In the genomic region with DNA sequence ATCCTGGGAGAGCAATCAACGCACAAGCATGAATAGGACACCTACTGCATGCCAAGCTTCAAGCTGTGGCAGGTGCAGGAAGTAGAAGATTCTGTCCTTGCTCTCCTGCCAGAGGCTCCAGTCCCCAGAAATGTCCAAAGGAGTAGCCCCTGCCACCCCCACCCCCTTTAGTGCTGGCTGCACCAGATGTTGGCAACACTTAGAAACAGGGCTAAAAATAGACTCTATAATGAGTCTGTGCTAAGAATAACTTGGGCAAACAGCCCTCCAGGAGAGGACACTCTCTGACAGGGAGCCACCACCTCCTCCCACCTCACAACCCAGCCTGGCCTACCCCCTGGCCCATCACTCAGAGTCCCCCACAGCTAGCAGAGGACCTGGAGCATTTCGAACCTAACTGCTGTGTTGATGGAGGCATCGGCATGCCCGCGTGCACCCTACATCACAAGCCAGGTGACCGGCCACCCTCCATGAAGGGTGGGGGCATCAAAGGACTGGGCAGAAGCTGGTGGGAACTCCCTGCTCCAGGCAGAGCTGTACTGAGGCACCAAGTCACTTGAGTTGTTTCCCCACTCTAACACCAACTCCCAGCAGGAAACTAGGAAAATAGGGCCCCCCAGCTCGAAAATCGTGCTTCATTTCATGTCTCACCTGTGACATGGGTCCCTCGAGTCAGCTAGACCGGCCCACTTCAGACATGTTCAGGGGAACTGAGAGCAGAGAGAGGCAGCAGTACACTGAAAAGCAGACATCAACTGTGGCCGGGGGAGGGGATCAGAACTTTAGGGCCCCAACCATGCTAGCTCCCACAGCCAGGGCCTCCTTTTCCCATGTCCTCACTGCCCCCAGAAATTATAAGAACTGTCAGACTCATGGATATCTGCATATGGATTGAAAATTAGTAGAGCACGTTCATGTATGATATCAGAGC, we compare ENCODE assay signal across 1 cellular context.
A peak's percentile ranks its signal among the peaks of the same experiment; 100 is the strongest.
TF ChIP-seq lines count a peak whose summit lies in the region.

No MANE protein-coding gene starts in this region.

TF ChIP-seq in HepG2, 621 proteins besides CTCF, POLR2A, EP300 and RAD21:
- TF ChIP-seq DPF2 (CRISPR knock-in tag; IDR thresholded peaks at IDR 0.05; ENCODE audit: borderline replicate concordance, low read depth), result no peak
- TF ChIP-seq EED (CRISPR knock-in tag; IDR thresholded peaks at IDR 0.05), result no peak
- no peak for TF ChIP-seq ONECUT2 (CRISPR knock-in tag; IDR thresholded peaks at IDR 0.05)
- TF ChIP-seq ZNF282 (IDR thresholded peaks at IDR 0.05; ENCODE audit: partially characterized antibody), result no peak
- TF ChIP-seq CENPT (CRISPR knock-in tag; IDR thresholded peaks at IDR 0.05; ENCODE audit: low read depth), result peak; percentile 52; the same call in 1 of the 2 replicates
- TF ChIP-seq, protein P1, sequence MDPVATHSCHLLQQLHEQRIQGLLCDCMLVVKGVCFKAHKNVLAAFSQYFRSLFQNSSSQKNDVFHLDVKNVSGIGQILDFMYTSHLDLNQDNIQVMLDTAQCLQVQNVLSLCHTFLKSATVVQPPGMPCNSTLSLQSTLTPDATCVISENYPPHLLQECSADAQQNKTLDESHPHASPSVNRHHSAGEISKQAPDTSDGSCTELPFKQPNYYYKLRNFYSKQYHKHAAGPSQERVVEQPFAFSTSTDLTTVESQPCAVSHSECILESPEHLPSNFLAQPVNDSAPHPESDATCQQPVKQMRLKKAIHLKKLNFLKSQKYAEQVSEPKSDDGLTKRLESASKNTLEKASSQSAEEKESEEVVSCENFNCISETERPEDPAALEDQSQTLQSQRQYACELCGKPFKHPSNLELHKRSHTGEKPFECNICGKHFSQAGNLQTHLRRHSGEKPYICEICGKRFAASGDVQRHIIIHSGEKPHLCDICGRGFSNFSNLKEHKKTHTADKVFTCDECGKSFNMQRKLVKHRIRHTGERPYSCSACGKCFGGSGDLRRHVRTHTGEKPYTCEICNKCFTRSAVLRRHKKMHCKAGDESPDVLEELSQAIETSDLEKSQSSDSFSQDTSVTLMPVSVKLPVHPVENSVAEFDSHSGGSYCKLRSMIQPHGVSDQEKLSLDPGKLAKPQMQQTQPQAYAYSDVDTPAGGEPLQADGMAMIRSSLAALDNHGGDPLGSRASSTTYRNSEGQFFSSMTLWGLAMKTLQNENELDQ (CRISPR knock-in tag; IDR thresholded peaks at IDR 0.05; ENCODE audit: borderline replicate concordance), result no peak
